Comparison of ENCODE assay signal across 35 cellular contexts in the genomic region with DNA sequence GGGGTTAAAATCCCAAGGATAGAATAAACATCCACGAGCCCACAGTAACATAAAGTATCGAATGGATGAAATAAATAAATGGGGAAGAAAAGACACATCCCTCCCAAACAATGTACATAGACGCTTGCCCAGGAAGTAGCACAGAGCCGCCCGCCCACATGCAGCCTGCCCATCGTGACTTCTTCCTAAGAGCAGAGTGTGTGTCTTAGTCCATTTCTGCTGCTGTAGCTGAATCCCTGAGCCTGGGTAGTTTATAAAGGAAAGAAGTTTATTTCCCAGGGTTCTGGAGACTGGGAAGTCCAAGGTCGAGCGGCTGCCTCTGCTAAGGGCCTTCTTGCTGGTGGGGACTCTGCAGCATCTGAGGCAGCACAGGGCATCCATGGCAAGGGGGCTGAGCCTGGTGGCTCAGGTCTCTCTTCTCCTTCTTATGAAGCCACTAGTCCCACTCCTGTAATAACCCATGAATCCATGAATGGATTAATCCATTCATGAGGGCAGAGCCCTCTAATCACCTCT. TPM values are rescaled to one million over a fixed set of nuclear protein-coding genes. Genes with fewer than 3 reads are reported as not detected.
"Had no signal": no experiment of that assay in that cellular context is flagged by ENCODE, and none has a peak within 500 bp of the region (broad histone marks: within the 10 kb centered on the region; RNA-seq: fewer than 3 reads in every experiment).

No MANE protein-coding gene starts in this region.

- H3K9ac ChIP-seq: KMS-11 had no signal

- DNase-seq: activated B cell treated with CpG ODN at 0.5 μM for 24 hours; activated CD4-positive, alpha-beta memory T cell treated with anti-CD3 and anti-CD28 coated beads for 36 hours; activated CD4-positive, alpha-beta T cell treated with anti-CD3 and anti-CD28 coated beads for 4 hours; activated CD4-positive, alpha-beta T cell treated with anti-CD3 and anti-CD28 coated beads, Interleukin-2, amount 50 U/mL, for 1 hour; activated CD4-positive, CD25-positive, alpha-beta regulatory T cell treated with anti-CD3 and anti-CD28 coated beads, Interleukin-2, amount 50 U/mL, for 72 hours; activated CD8-positive, alpha-beta memory T cell treated with anti-CD3 and anti-CD28 coated beads for 24 hours; activated CD8-positive, alpha-beta memory T cell treated with anti-CD3 and anti-CD28 coated beads, Interleukin-2, amount 10 ng/mL, durations not matched to agents 7 days and 5 days; activated CD8-positive, alpha-beta memory T cell treated with anti-CD3 and anti-CD28 coated beads, Interleukin-2, amount 50 U/mL, for 48 hours; activated effector memory CD4-positive, alpha-beta T cell treated with anti-CD3 and anti-CD28 coated beads, Interleukin-2, amount 50 U/mL, for 16 hours; activated naive CD4-positive, alpha-beta T cell; activated naive CD4-positive, alpha-beta T cell treated with anti-CD3 and anti-CD28 coated beads, Interleukin-2, amount 50 U/mL, for 16 hours; activated naive CD8-positive, alpha-beta T cell treated with anti-CD3 and anti-CD28 coated beads for 36 hours; activated T-cell treated with anti-CD3 and anti-CD28 coated beads, Interleukin-2, amount 50 U/mL, for 48 hours; amniotic stem cell; MM.1S; MV-4-11; NCI-H1092; NCI-H1436 treated with DMSO at 0.1 percent for 48 hours; NCI-H1694 treated with DMSO at 0.1 percent for 48 hours; NCI-H2029; NCI-H345; NCI-H524 treated with DMSO at 0.1 percent for 48 hours; NK-92 treated with Interleukin-12 subunit alpha and Interleukin-12 subunit beta, amount 100 ng/mL, for 24 hours; PC-3; Peyer's patch; RPMI8226; SIG-M5; T-cell; T-helper 17 cell had no signal

- H3K36me3 ChIP-seq: ascending aorta, cardiac muscle cell, Peyer's patch had no signal

- H3K9me3 ChIP-seq: ascending aorta, Peyer's patch had no signal

- H3K9me3 Mint-ChIP-seq: activated CD4-positive, alpha-beta memory T cell treated with anti-CD3 and anti-CD28 coated beads for 36 hours; activated naive CD8-positive, alpha-beta T cell treated with anti-CD3 and anti-CD28 coated beads for 36 hours; T-cell had no signal

- H3K27me3 Mint-ChIP-seq: activated CD4-positive, alpha-beta memory T cell treated with anti-CD3 and anti-CD28 coated beads for 36 hours; activated CD8-positive, alpha-beta memory T cell treated with anti-CD3 and anti-CD28 coated beads, Interleukin-2, amount 10 ng/mL, durations not matched to agents 7 days and 5 days; activated naive CD8-positive, alpha-beta T cell treated with anti-CD3 and anti-CD28 coated beads for 36 hours had no signal

- H3K4me3 ChIP-seq: ascending aorta, cardiac muscle cell, Peyer's patch had no signal

- H3K4me1 ChIP-seq: ascending aorta, Peyer's patch had no signal

- H3K4me3 Mint-ChIP-seq: activated B cell treated with CpG ODN at 0.5 μM for 24 hours; activated CD4-positive, alpha-beta memory T cell treated with anti-CD3 and anti-CD28 coated beads for 36 hours; activated CD8-positive, alpha-beta memory T cell treated with anti-CD3 and anti-CD28 coated beads, Interleukin-2, amount 10 ng/mL, durations not matched to agents 7 days and 5 days; activated naive CD8-positive, alpha-beta T cell treated with anti-CD3 and anti-CD28 coated beads for 36 hours; T-cell; T-helper 17 cell had no signal

- H3K36me3 Mint-ChIP-seq: activated CD4-positive, alpha-beta memory T cell treated with anti-CD3 and anti-CD28 coated beads for 36 hours; activated CD8-positive, alpha-beta memory T cell treated with anti-CD3 and anti-CD28 coated beads, Interleukin-2, amount 10 ng/mL, durations not matched to agents 7 days and 5 days; activated naive CD8-positive, alpha-beta T cell treated with anti-CD3 and anti-CD28 coated beads for 36 hours; T-cell had no signal

- H3K27me3 ChIP-seq: ascending aorta, cardiac muscle cell, Peyer's patch had no signal

- H3K27ac ChIP-seq: ascending aorta, cardiac muscle cell, KMS-11, Peyer's patch, VCaP had no signal

- ATAC-seq: activated CD8-positive, alpha-beta memory T cell treated with anti-CD3 and anti-CD28 coated beads, Interleukin-2, amount 10 ng/mL, durations not matched to agents 7 days and 5 days; PC-3; SK-N-SH treated with all-trans-retinoic acid at 6 μM for 48 hours; T-cell; T-helper 17 cell had no signal

- H3K27ac Mint-ChIP-seq: activated B cell treated with CpG ODN at 0.5 μM for 24 hours; activated CD4-positive, alpha-beta memory T cell treated with anti-CD3 and anti-CD28 coated beads for 36 hours; activated CD8-positive, alpha-beta memory T cell treated with anti-CD3 and anti-CD28 coated beads, Interleukin-2, amount 10 ng/mL, durations not matched to agents 7 days and 5 days; activated naive CD8-positive, alpha-beta T cell treated with anti-CD3 and anti-CD28 coated beads for 36 hours; T-cell; T-helper 17 cell had no signal

RNA-seq across cellular contexts. Expression of a gene that starts 39.4 kb away (rescaled TPM):
- total RNA-seq: SK-MEL-5 had no signal
